Comparison of ENCODE assay signal across 10 cellular contexts in the genomic region with DNA sequence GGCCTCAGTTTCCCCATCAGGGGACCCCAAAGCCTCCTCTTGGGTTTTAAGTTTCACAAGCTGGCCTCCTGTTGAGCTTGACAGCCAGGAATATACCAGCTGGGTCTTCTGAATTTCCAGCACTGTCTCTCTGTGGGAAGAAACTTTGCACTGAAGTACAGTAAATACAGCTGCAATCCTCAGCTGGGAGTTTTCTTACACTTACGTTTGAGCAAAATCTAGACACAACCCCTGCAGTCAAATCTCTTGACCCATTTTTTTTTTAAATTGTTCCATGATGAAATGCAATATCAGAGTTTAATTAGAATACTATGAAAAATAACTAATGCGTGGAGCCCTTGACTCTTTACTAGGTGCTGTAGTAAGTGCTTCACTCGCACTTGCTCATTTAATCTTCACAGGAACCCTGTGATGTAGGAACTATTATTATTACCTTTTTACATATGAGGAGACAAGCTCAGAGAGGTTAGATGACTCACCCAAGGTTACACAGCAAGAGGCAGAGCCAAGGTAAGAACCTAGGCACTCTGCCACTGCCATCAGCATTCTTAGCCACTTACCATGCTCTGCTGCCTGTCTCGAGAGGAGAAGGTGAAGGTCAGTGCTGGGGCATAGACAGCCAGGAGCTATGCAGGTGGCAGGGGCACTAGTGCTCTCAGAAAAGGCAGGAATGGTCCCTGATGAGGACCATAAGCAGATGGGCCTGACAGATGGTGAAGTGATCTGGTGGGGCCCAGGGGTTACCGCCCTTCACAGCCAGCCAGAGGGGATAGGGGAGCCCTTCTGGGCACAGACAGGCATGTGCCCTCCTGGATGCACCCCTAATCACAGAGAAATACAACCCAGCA. TPM values are rescaled to one million over a fixed set of nuclear protein-coding genes. Genes with fewer than 3 reads are reported as not detected.
A peak's percentile ranks its signal among the peaks of the same experiment; 100 is the strongest.
DNase-seq lines count a peak whose midpoint lies in the region; ATAC-seq, FAIRE-seq and TF ChIP-seq lines count a peak whose summit lies in the region.
"Had no signal": no experiment of that assay in that cellular context is flagged by ENCODE, and none has a peak within 500 bp of the region (broad histone marks: within the 10 kb centered on the region; RNA-seq: fewer than 3 reads in every experiment).

No MANE protein-coding gene starts in this region.

- H3K9ac ChIP-seq in rectal smooth muscle tissue (ENCODE audit: low read length), result no peak overlapping the region

- ATAC-seq in HG03460 (IDR thresholded peaks at IDR 0.05; ENCODE audit: unreplicated experiment), result no peak
- ATAC-seq: stimulated activated effector memory CD8-positive, alpha-beta T cell treated with anti-CD3 and anti-CD28 coated beads, Interleukin-12 subunit alpha, Interleukin-12 subunit beta, amount 100 ng/mL, for 72 hours had no signal

- H3K4me1 ChIP-seq in rectal smooth muscle tissue (ENCODE audit: control insufficient read depth, insufficient read depth, low read length), result peaks cover 34% of the 10 kb centered on the region

- peak overlapping the region; percentile 89 for H3K27ac ChIP-seq in rectal smooth muscle tissue (ENCODE audit: low read depth, low read length)

- H3K36me3 ChIP-seq in rectal smooth muscle tissue (ENCODE audit: control insufficient read depth, insufficient read depth, low read length) (peaks cover 4% of the 10 kb centered on the region), H7 (replicated peaks; ENCODE audit: control insufficient read depth, insufficient read depth, low read length) (no peaks in the 10 kb centered on the region)

- no peak for TF ChIP-seq CTCF in fibroblast of villous mesenchyme (IDR thresholded peaks at IDR 0.05; ENCODE audit: insufficient read depth, low read depth, low read length)

- FAIRE-seq in RCC 7860 (lab: Jason Lieb, UNC), result peak; percentile 68

- H3K4me3 ChIP-seq in fibroblast of villous mesenchyme (ENCODE audit: low read depth, low read length) (no peak overlapping the region), rectal smooth muscle tissue (ENCODE audit: low read length) (no peak overlapping the region), H7 (ENCODE audit: insufficient read depth, low read depth, low read length) (no peak overlapping the region)

- H3K27me3 ChIP-seq in rectal smooth muscle tissue (ENCODE audit: control insufficient read depth, insufficient read depth, low read length), result no peaks in the 10 kb centered on the region
- no peaks in the 10 kb centered on the region for H3K27me3 ChIP-seq in H7 (ENCODE audit: control insufficient read depth, insufficient read depth, low read length)

- DNase-seq in DMS 273 treated with DMSO at 0.1 percent for 48 hours (lab: John Stamatoyannopoulos, UW) (peak; percentile 95), RCC 7860 (ENCODE audit: low spot score) (peak; percentile 45), fibroblast of villous mesenchyme (ENCODE audit: low read depth) (peak; percentile 31), OCI-M2 (lab: John Stamatoyannopoulos, UW; ENCODE audit: unreplicated experiment) (no peak), CD1c-positive myeloid dendritic cell (ENCODE audit: extremely low spot score) (no peak), H7 (no peak)
- DNase-seq: activated CD4-positive, alpha-beta memory T cell treated with anti-CD3 and anti-CD28 coated beads, Interleukin-2, amount 10 ng/mL, durations not matched to agents 7 days and 5 days had no signal

RNA-seq across cellular contexts. Expression of gene ABTB1, which starts 26.6 kb away (rescaled TPM):
- total RNA-seq in fibroblast of villous mesenchyme, result 3.5 and 6.4 TPM in 2 replicates
- 1.5 and 4.7 TPM in 2 replicates for total RNA-seq in H7 (2014; rRNA removed; shearing (Covaris generic))

Comparison
In these comparisons a context has a peak if more than half of its experiments do, and no peak if none do; other contexts are left out.
1. DNase-seq: peak in DMS 273 treated with DMSO at 0.1 percent for 48 hours (single experiment), RCC 7860 (single experiment) and fibroblast of villous mesenchyme (single experiment); none in OCI-M2 (single experiment), CD1c-positive myeloid dendritic cell (single experiment) and H7 (single experiment).